Comparison of ENCODE assay signal across 10 cellular contexts in the genomic region with DNA sequence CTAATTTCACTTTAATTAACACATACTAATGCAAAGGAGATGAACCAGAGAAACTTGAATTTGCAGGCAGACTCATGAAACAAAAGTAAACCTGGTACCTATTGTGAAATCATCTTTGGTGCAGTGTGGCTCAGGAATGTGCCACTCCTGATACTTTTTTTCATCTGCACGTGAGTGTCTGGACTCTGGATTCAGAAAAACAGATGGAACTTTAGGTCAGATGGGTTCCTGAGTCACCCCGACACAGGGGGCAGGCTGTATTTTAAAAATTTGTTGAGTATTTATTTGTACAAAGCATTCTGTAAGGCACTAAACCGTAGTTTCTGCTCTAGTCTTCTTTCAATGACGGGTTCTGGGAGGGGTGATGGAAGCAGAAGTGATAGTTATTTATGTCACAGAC. TPM values are rescaled to one million over a fixed set of nuclear protein-coding genes. Genes with fewer than 3 reads are reported as not detected.
DNase-seq lines count a peak whose midpoint lies in the region; ATAC-seq and TF ChIP-seq lines count a peak whose summit lies in the region.
"Had no signal": no experiment of that assay in that cellular context is flagged by ENCODE, and none has a peak within 500 bp of the region (broad histone marks: within the 10 kb centered on the region; RNA-seq: fewer than 3 reads in every experiment).

No MANE protein-coding gene starts in this region.

- H3K9me3 ChIP-seq in RWPE2 (ENCODE audit: severe bottlenecking): no peaks in the 10 kb centered on the region
- H3K9me3 ChIP-seq: tibial artery had no signal

- no peak overlapping the region for H3K4me3 Mint-ChIP-seq in Calu3 (ENCODE audit: low read depth, unreplicated experiment)
- H3K4me3 Mint-ChIP-seq: activated naive CD8-positive, alpha-beta T cell had no signal

- no peaks in the 10 kb centered on the region for H3K27me3 ChIP-seq in RWPE2 (ENCODE audit: insufficient read depth, poor library complexity, severe bottlenecking)

- H3K27ac ChIP-seq in RWPE2 (ENCODE audit: poor library complexity, severe bottlenecking): peak overlapping the region; percentile 83

- CTCF ChIA-PET in Calu3 (lab: Charles Lee): no interaction called here

- H3K36me3 ChIP-seq in RWPE2 (ENCODE audit: low read depth): no peaks in the 10 kb centered on the region
- H3K36me3 ChIP-seq: tibial artery had no signal

- H3K9me3 Mint-ChIP-seq in Calu3 (ENCODE audit: low read depth, unreplicated experiment): no peaks in the 10 kb centered on the region

- peaks cover 29% of the 10 kb centered on the region for H3K4me1 ChIP-seq in RWPE2 (ENCODE audit: insufficient read depth, poor library complexity, severe bottlenecking)

- TF ChIP-seq CTCF in RWPE2 (IDR thresholded peaks at IDR 0.05; ENCODE audit: poor library complexity, severe bottlenecking) (no peak), Calu3 (IDR thresholded peaks at IDR 0.05; ENCODE audit: unreplicated experiment) (no peak)

- no peak overlapping the region for H3K27ac Mint-ChIP-seq in Calu3 (ENCODE audit: unreplicated experiment)
- H3K27ac Mint-ChIP-seq: activated naive CD8-positive, alpha-beta T cell had no signal

- BruUV-seq in Calu3 (replicated peaks; lab: Mats Ljungman, UMichigan): no TSS peak

- ATAC-seq in RWPE2 (ENCODE audit: low read depth) (peak; percentile 36), GM18867 (IDR thresholded peaks at IDR 0.05; ENCODE audit: unreplicated experiment) (no peak), GM18520 (IDR thresholded peaks at IDR 0.05; ENCODE audit: unreplicated experiment) (no peak)

- peaks cover 18% of the 10 kb centered on the region for H3K4me1 Mint-ChIP-seq in Calu3 (ENCODE audit: low read depth, unreplicated experiment)

- peak; percentile 69 for DNase-seq in ELR (ENCODE audit: low read depth)
- DNase-seq in RWPE2 (ENCODE audit: low spot score): no peak
- peak; percentile 64 for DNase-seq in fibroblast of peridontal ligament (ENCODE audit: extremely low read depth)
- DNase-seq in renal cortical epithelial cell (ENCODE audit: low read depth): peak; percentile 86
- DNase-seq in Calu3: no peak
- no peak for DNase-seq in HPDE6-E6E7 (ENCODE audit: extremely low spot score)
- DNase-seq: tibial artery had no signal

- no peaks in the 10 kb centered on the region for H3K36me3 Mint-ChIP-seq in Calu3 (ENCODE audit: insufficient read depth, unreplicated experiment)
- H3K36me3 Mint-ChIP-seq: activated naive CD8-positive, alpha-beta T cell had no signal

- intact Hi-C loops in Calu3 (cut with micrococcal nuclease; ENCODE audit: unreplicated experiment): no loop called here

- H3K27me3 Mint-ChIP-seq in Calu3 (ENCODE audit: unreplicated experiment): peaks cover 13% of the 10 kb centered on the region

- H3K4me3 ChIP-seq in RWPE2 (ENCODE audit: severe bottlenecking): no peak overlapping the region
- H3K4me3 ChIP-seq: tibial artery had no signal

RNA-seq across cellular contexts. Expression of a gene that starts 52.2 kb away (rescaled TPM):
- total RNA-seq in renal cortical epithelial cell (34.2 and 39.7 TPM in 2 replicates), Calu3 (2022) (16.2 and 21.4 TPM in 2 replicates)

Comparison
In these comparisons a context has a peak if more than half of its experiments do, and no peak if none do; other contexts are left out.
1. DNase-seq: peak in ELR (single experiment), fibroblast of peridontal ligament (single experiment) and renal cortical epithelial cell (single experiment); none in RWPE2 (single experiment), Calu3 (single experiment) and HPDE6-E6E7 (single experiment).